In genomic region chr1:114757455-114758250, GRCh38 we compare ENCODE assay signal across 8 cellular contexts. TPM values are rescaled to one million over a fixed set of nuclear protein-coding genes. Genes with fewer than 3 reads are reported as not detected.
A peak's percentile ranks its signal among the peaks of the same experiment; 100 is the strongest.
DNase-seq lines count a peak whose midpoint lies in the region; ATAC-seq, FAIRE-seq and TF ChIP-seq lines count a peak whose summit lies in the region.

TSS of gene CSDE1 (minus strand) at chr1:114757984. CDS start at chr1:114739890, 18,094 bp downstream.

- H3K27me3 ChIP-seq in adipocyte (replicated peaks; ENCODE audit: control insufficient read depth, insufficient read depth, low read length) (no peaks in the 10 kb centered on the region), parathyroid adenoma (ENCODE audit: control insufficient read depth, insufficient read depth, low read length) (no peaks in the 10 kb centered on the region), tibial nerve (no peaks in the 10 kb centered on the region)

- H3K9ac ChIP-seq in adipocyte (ENCODE audit: low read length) (peak within 1 kb of the TSS; percentile 100), parathyroid adenoma (peak within 1 kb of the TSS; percentile 90)

- peak within 1 kb of the TSS; percentile 91 for H3K4me2 ChIP-seq in parathyroid adenoma (ENCODE audit: low read length)

- no peaks in the 10 kb centered on the region for H3K9me3 ChIP-seq in adipocyte (ENCODE audit: control insufficient read depth, low read length)
- H3K9me3 ChIP-seq in parathyroid adenoma (ENCODE audit: control insufficient read depth, low read length) = peaks cover 4% of the 10 kb centered on the region
- no peaks in the 10 kb centered on the region for H3K9me3 ChIP-seq in tibial nerve

- peaks cover 42% of the 10 kb centered on the region for H3K4me1 ChIP-seq in adipocyte (ENCODE audit: control insufficient read depth, insufficient read depth, low read length)
- H3K4me1 ChIP-seq in parathyroid adenoma = peaks cover 10% of the 10 kb centered on the region
- H3K4me1 ChIP-seq in tibial nerve = peaks cover 0 to 49% (median 33%) of the 10 kb centered on the region in 4 donors

- 1% methylated on average over 49 to 50 of the region's 50 CpGs for WGBS in tibial nerve, 2 donors

- peak; percentile 76 for ATAC-seq in HG02840 (IDR thresholded peaks at IDR 0.05; ENCODE audit: low FRiP score, unreplicated experiment)
- ATAC-seq in Right ventricle myocardium superior (ENCODE audit: poor library complexity) = peak; percentile 98

- H3K79me2 ChIP-seq in parathyroid adenoma = peaks cover 31% of the 10 kb centered on the region

- peak in 1 of 2 donors; percentile 97 for TF ChIP-seq EP300 in tibial nerve (IDR thresholded peaks at IDR 0.05)

- peak; percentile 99 for FAIRE-seq in GM12891 (lab: Jason Lieb, UNC)

- DNase-seq in GM12891 (ENCODE audit: insufficient read length, low spot score) = peak; percentile 61
- peak; percentile 98 for DNase-seq in NCI-H1436 (lab: John Stamatoyannopoulos, UW)
- peak; percentile 95 for DNase-seq in T follicular helper cell (ENCODE audit: low read depth)
- DNase-seq in adipocyte (ENCODE audit: low read depth) = peak; percentile 100
- peak; percentile 98 for DNase-seq in Right ventricle myocardium superior
- DNase-seq in tibial nerve (ENCODE audit: low spot score in 2 of 2) = peak; percentile 93 to 97

- H3K27ac ChIP-seq in parathyroid adenoma (peak within 1 kb of the TSS; percentile 98), tibial nerve (peak within 1 kb of the TSS; percentile 98 to 100 (median 99))

- H3K36me3 ChIP-seq in adipocyte (ENCODE audit: control insufficient read depth, insufficient read depth, low read length, severe bottlenecking) (no peaks in the 10 kb centered on the region), parathyroid adenoma (ENCODE audit: control insufficient read depth, insufficient read depth, low read length) (no peaks in the 10 kb centered on the region), tibial nerve (no peaks in the 10 kb centered on the region)

- intact Hi-C loops in Right ventricle myocardium superior (cut with DNase I) = no loop called here

- H2AFZ ChIP-seq in parathyroid adenoma = peak within 1 kb of the TSS; percentile 80

- TF ChIP-seq CTCF in parathyroid adenoma (IDR thresholded peaks at IDR 0.05) = no peak
- TF ChIP-seq CTCF in tibial nerve (IDR thresholded peaks at IDR 0.05) = peak in 4 of 5 experiments; percentile 6 to 50 (median 26)

- TF ChIP-seq POLR2A in GM12891 (IDR thresholded peaks at IDR 0.05; ENCODE audit: low read depth, low read length) (peak; percentile 96), tibial nerve (IDR thresholded peaks at IDR 0.05) (peak; percentile 81 to 95)

- peak within 1 kb of the TSS; percentile 99 for H3K4me3 ChIP-seq in adipocyte (ENCODE audit: low read length)
- peak within 1 kb of the TSS; percentile 100 for H3K4me3 ChIP-seq in parathyroid adenoma (ENCODE audit: low read depth, low read length)
- peak within 1 kb of the TSS; percentile 64 to 99 (median 88) for H3K4me3 ChIP-seq in tibial nerve

TF ChIP-seq in GM12891, 5 proteins besides CTCF, POLR2A, EP300 and RAD21:
- TF ChIP-seq POU2F2 (IDR thresholded peaks at IDR 0.05; ENCODE audit: low read depth, low read length) (peak; percentile 52; the same call in 1 of the 2 replicates), POLR2AphosphoS5 (IDR thresholded peaks at IDR 0.05; ENCODE audit: low read depth, low read length) (peak; percentile 96), PAX5 (IDR thresholded peaks at IDR 0.05; ENCODE audit: insufficient read depth, low read length, severe bottlenecking) (no peak), TAF1 (IDR thresholded peaks at IDR 0.05; ENCODE audit: low read depth, low read length) (peak; percentile 97), SPI1 (IDR thresholded peaks at IDR 0.05; ENCODE audit: low read depth, low read length) (peak; percentile 32; the same call in 1 of the 2 replicates)
TF ChIP-seq in GM12891: peak in this region for 4.

RNA-seq across cellular contexts. Expression of gene CSDE1, which starts in this region (rescaled TPM):
- polyA plus RNA-seq in GM12891 (2012; ENCODE audit: low read depth, missing spikeins) = 226 TPM
- 901 TPM for total RNA-seq in Right ventricle myocardium superior
- total RNA-seq in tibial nerve = 1,000 to 10,000 TPM in 1 of 4 donors, 100 to 1,000 TPM in 3; 528 to 1,344 (median 763) TPM

Comparison
In these comparisons a context has a peak if more than half of its experiments do, and no peak if none do; other contexts are left out.
1. Peak in every context shown above with its lines: DNase-seq, ATAC-seq, H3K4me3 ChIP-seq and H3K27ac ChIP-seq.